ENCODE assay signal across 9 cellular contexts in the genomic region with DNA sequence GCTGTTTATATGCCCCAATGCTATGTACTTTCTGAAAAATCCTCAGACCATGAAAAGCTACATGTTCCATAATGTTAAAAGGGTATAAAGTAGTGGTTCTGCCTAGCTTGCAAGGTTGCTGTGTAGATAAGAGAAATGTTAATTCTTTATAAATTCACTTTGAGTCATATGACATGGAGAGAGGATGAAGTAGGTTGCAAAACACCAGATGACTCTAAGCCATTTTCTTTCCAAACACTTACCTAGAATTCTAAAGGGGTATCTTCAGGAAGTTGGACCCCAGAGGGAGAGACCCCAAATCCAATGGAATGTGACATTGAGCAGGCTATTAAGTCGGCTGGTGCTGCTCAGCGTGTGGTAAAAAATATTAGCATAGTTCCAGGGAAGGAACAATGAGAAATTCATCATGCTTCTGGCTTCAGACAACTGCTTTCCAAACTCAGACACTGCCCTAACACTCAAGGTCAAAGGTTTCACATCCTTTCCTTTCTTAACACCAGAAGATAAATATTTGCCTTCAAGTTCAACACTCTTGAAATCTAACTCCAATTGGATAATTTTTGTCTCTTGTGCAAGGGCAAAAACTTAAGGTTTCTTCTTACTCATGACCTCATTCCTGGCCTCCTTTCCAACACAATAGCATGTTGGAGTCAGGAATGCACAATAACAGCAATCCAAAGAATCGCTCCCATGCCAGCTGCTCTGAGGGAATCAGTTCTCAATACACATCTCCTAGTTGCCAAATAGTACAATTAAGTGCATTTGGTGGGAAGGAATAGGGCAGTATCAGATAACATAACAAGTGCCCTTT.
DNase-seq lines count a peak whose midpoint lies in the region; ATAC-seq, FAIRE-seq and TF ChIP-seq lines count a peak whose summit lies in the region.
"Had no signal": no experiment of that assay in that cellular context is flagged by ENCODE, and none has a peak within 500 bp of the region (broad histone marks: within the 10 kb centered on the region; RNA-seq: fewer than 3 reads in every experiment).

No MANE protein-coding gene starts in this region.

- H2BK120ac ChIP-seq in H1 (replicated peaks; ENCODE audit: low read depth, low read length), result no peak overlapping the region

- H4K20me1 ChIP-seq in H1 (replicated peaks in 1 of 2; ENCODE audit: control insufficient read depth in 1 of 2, insufficient read depth in 2 of 2, low read length in 2 of 2) (peaks cover 0 to 5% of the 10 kb centered on the region in 2 experiments), OCI-LY7 (ENCODE audit: insufficient read depth, low read length) (peaks cover 33% of the 10 kb centered on the region; the same call in 1 of the 2 replicates)

- TF ChIP-seq CTCF in H1 (IDR thresholded peaks at IDR 0.05; ENCODE audit: control extremely low read depth in 1 of 3, insufficient read depth in 1 of 3, low read depth in 1 of 3, low read length in 3 of 3), result no peak
- TF ChIP-seq CTCF in uterus (IDR thresholded peaks at IDR 0.05), result no peak
- no peak for TF ChIP-seq CTCF in WERI-Rb-1 (IDR thresholded peaks at IDR 0.05; ENCODE audit: low read depth, low read length)
- no peak for TF ChIP-seq CTCF in OCI-LY7 (conservative IDR thresholded peaks at IDR 0.05; ENCODE audit: low read length)

- H3K27me3 Mint-ChIP-seq in activated T-cell treated with anti-CD3 and anti-CD28 coated beads, Interleukin-2, amount 50 U/mL, for 72 hours (ENCODE audit: low read depth), result no peaks in the 10 kb centered on the region
- H3K27me3 Mint-ChIP-seq in memory B cell, result no peaks in the 10 kb centered on the region

- peaks cover 0 to 8% (median 1%) of the 10 kb centered on the region in 4 experiments; a peak in 5 of 7 replicates for H3K4me1 ChIP-seq in H1 (replicated peaks in 1 of 4; ENCODE audit: control insufficient read depth in 3 of 4, insufficient read depth in 4 of 4, low read length in 3 of 4)
- H3K4me1 ChIP-seq in uterus, result peaks cover 0 to 6% of the 10 kb centered on the region in 2 donors
- peaks cover 83% of the 10 kb centered on the region for H3K4me1 ChIP-seq in OCI-LY7 (ENCODE audit: insufficient read depth, low read length, poor library complexity, severe bottlenecking)

- 80% methylated on average over 3 of the region's 3 CpGs; no CpG with 5 or more reads in 1 of the 2 experiments for WGBS in H1 (ENCODE audit: extremely low coverage in 1 of 2, insufficient coverage in 1 of 2, insufficient read length in 1 of 2, insufficient replicate concordance in 2 of 2, low coverage in 1 of 2, low lambda C conversion rate in 2 of 2, missing lambda C conversion rate in 1 of 2), 2 experiments

- H2BK5ac ChIP-seq in H1 (ENCODE audit: low read depth, low read length), result peak overlapping the region; percentile 7; the same call in 1 of the 2 replicates

- no peak for TF ChIP-seq EP300 in H1 (IDR thresholded peaks at IDR 0.05; ENCODE audit: borderline replicate concordance in 1 of 2, low read depth in 2 of 2, low read length in 2 of 2)

- H2BK20ac ChIP-seq in H1 (ENCODE audit: low read length), result no peak overlapping the region

- H3K4me3 ChIP-seq in H1 (ENCODE audit: extremely low read depth in 1 of 4, insufficient read depth in 2 of 4, low read depth in 3 of 4, low read length in 4 of 4) (no peak overlapping the region), uterus (no peak overlapping the region), WERI-Rb-1 (ENCODE audit: low read depth, low read length) (no peak overlapping the region), OCI-LY7 (ENCODE audit: low read depth, low read length, poor library complexity, severe bottlenecking) (no peak overlapping the region)

- H3K79me1 ChIP-seq in H1 (ENCODE audit: low read depth, low read length), result no peaks in the 10 kb centered on the region; the same call in 1 of the 2 replicates

- H3K4ac ChIP-seq in H1 (replicated peaks; ENCODE audit: insufficient read length, low read depth, low read length), result no peak overlapping the region

- H3K23ac ChIP-seq in H1 (ENCODE audit: insufficient read length), result no peak overlapping the region

- peak overlapping the region; percentile 46 for H2BK12ac ChIP-seq in H1 (ENCODE audit: low read depth, low read length)

- ATAC-seq in activated T-cell treated with anti-CD3 and anti-CD28 coated beads, Interleukin-2, amount 50 U/mL, for 72 hours (replicated peaks in 1 of 2), result peak; percentile 37 to 45
- ATAC-seq in memory B cell (ENCODE audit: low read depth), result no peak
- no peak for ATAC-seq in GM19397 (IDR thresholded peaks at IDR 0.05; ENCODE audit: unreplicated experiment)

- peak overlapping the region; percentile 23 to 74 for H3K4me3 Mint-ChIP-seq in activated T-cell treated with anti-CD3 and anti-CD28 coated beads, Interleukin-2, amount 50 U/mL, for 72 hours
- no peak overlapping the region for H3K4me3 Mint-ChIP-seq in memory B cell

- no peaks in the 10 kb centered on the region for H3K27me3 ChIP-seq in H1 (replicated peaks in 1 of 4; ENCODE audit: control insufficient read depth in 3 of 4, extremely low read depth in 1 of 4, insufficient read depth in 3 of 4, low read length in 3 of 4)
- no peaks in the 10 kb centered on the region for H3K27me3 ChIP-seq in uterus
- H3K27me3 ChIP-seq in WERI-Rb-1 (ENCODE audit: insufficient read depth, low read depth, severe bottlenecking), result no peaks in the 10 kb centered on the region

- no peak overlapping the region for H4K5ac ChIP-seq in H1 (ENCODE audit: insufficient read length, low read depth, low read length)

- H3K9me3 ChIP-seq in H1 (ENCODE audit: insufficient read depth in 2 of 2, low read depth in 1 of 2, low read length in 1 of 2), result no peaks in the 10 kb centered on the region
- no peaks in the 10 kb centered on the region for H3K9me3 ChIP-seq in uterus
- H3K9me3 ChIP-seq in WERI-Rb-1 (ENCODE audit: severe bottlenecking), result no peaks in the 10 kb centered on the region
- no peaks in the 10 kb centered on the region for H3K9me3 ChIP-seq in OCI-LY7 (ENCODE audit: low read length)

- no peak overlapping the region for H2AFZ ChIP-seq in H1 (ENCODE audit: low read length)
- H2AFZ ChIP-seq in OCI-LY7 (ENCODE audit: low read length), result no peak overlapping the region

- POLR2A ChIA-PET in H1 (lab: Charles Lee; ENCODE audit: partially characterized antibody), result interaction anchor here (1.0 to 1.1 kb wide), 2 partner anchors 11 to 17 kb away, joined by 3 to 4 read pairs; no protein-coding TSS in a partner anchor
- POLR2A ChIA-PET in OCI-LY7 (lab: Charles Lee), result interaction anchor here (17.5 kb wide), 1 partner anchor 16 kb away, joined by 464 read pairs; no protein-coding TSS in a partner anchor

- BruUV-seq in OCI-LY7 (replicated peaks; lab: Mats Ljungman, UMichigan), result no TSS peak

- no peak overlapping the region for H3K27ac ChIP-seq in H1 (ENCODE audit: low read depth, low read length)
- peak overlapping the region; percentile 71 to 77 for H3K27ac ChIP-seq in uterus
- H3K27ac ChIP-seq in WERI-Rb-1, result no peak overlapping the region
- no peak overlapping the region for H3K27ac ChIP-seq in OCI-LY7 (ENCODE audit: low read depth, low read length, poor library complexity, severe bottlenecking)

- no peak overlapping the region for H2AK5ac ChIP-seq in H1 (ENCODE audit: low read depth, low read length)

- H3K56ac ChIP-seq in H1 (replicated peaks; ENCODE audit: insufficient read length, low read depth, low read length), result no peak overlapping the region

- no peaks in the 10 kb centered on the region for H3K9me2 ChIP-seq in OCI-LY7 (ENCODE audit: insufficient read depth, low read length)

- H3K27ac Mint-ChIP-seq in activated T-cell treated with anti-CD3 and anti-CD28 coated beads, Interleukin-2, amount 50 U/mL, for 72 hours, result peak overlapping the region; percentile 88
- H3K27ac Mint-ChIP-seq in memory B cell, result peak overlapping the region; percentile 78

- H3K36me3 Mint-ChIP-seq in activated T-cell treated with anti-CD3 and anti-CD28 coated beads, Interleukin-2, amount 50 U/mL, for 72 hours (ENCODE audit: insufficient read depth in 2 of 2), result peaks cover 11 to 22% of the 10 kb centered on the region in 2 donors
- H3K36me3 Mint-ChIP-seq in memory B cell, result peaks cover 18% of the 10 kb centered on the region

- TF ChIP-seq POLR2A in H1 (IDR thresholded peaks at IDR 0.05; ENCODE audit: control extremely low read depth in 1 of 2, low read depth in 2 of 2, low read length in 2 of 2) (no peak), uterus (IDR thresholded peaks at IDR 0.05) (no peak)

- peak overlapping the region; percentile 88; the same call in 1 of the 2 replicates for H2BK15ac ChIP-seq in H1 (ENCODE audit: low read length)

- H3K23me2 ChIP-seq in H1 (ENCODE audit: low read depth, low read length), result no peaks in the 10 kb centered on the region

- intact Hi-C loops in uterus (cut with DNase I; ENCODE audit: low total_unique reads), result no loop called here
- intact Hi-C loops in OCI-LY7 (cut with micrococcal nuclease; ENCODE audit: unreplicated experiment), result no loop called here

- H3K14ac ChIP-seq in H1 (ENCODE audit: insufficient read length), result no peak overlapping the region

- H3K9ac ChIP-seq in H1 (replicated peaks in 1 of 4; ENCODE audit: extremely low read depth in 1 of 4, low read depth in 3 of 4, low read length in 3 of 4), result no peak overlapping the region

- no peak overlapping the region for H4K8ac ChIP-seq in H1 (ENCODE audit: extremely low read depth, insufficient read depth, low read length)

- CTCF ChIA-PET in H1 (lab: Charles Lee; ENCODE audit: partially characterized antibody) (interaction anchor here (0.9 to 1.7 kb wide), 3 partner anchors 16 to 199 kb away, joined by 3 to 5 read pairs (median 3); no protein-coding TSS in a partner anchor), OCI-LY7 (lab: Charles Lee; ENCODE audit: unreplicated experiment) (no interaction called here)

- no peak for FAIRE-seq in H1 (lab: Jason Lieb, UNC)

- no peak for TF ChIP-seq RAD21 in H1 (IDR thresholded peaks at IDR 0.05 in 1 of 2, conservative IDR thresholded peaks at IDR 0.05 in 1 of 2; ENCODE audit: low read depth in 2 of 2, low read length in 2 of 2)

- H3K18ac ChIP-seq in H1 (ENCODE audit: extremely low read depth, low read length), result no peak overlapping the region

- no peak overlapping the region for H4K91ac ChIP-seq in H1 (replicated peaks; ENCODE audit: insufficient read length, low read length)

- H3K79me2 ChIP-seq in H1 (ENCODE audit: control insufficient read depth in 1 of 2, insufficient read depth in 2 of 2, low read length in 2 of 2), result 0 out of 4 replicates have a peak, but pooled peaks cover 0 to 3% of the 10 kb centered on the region in 2 experiments
- peaks cover 100% of the 10 kb centered on the region for H3K79me2 ChIP-seq in OCI-LY7 (ENCODE audit: insufficient read depth, low read depth, low read length)

- H3K9me3 Mint-ChIP-seq in activated T-cell treated with anti-CD3 and anti-CD28 coated beads, Interleukin-2, amount 50 U/mL, for 72 hours, result peaks cover 0 to 3% of the 10 kb centered on the region in 2 donors
- no peaks in the 10 kb centered on the region for H3K9me3 Mint-ChIP-seq in memory B cell

- H3K36me3 ChIP-seq in H1 (ENCODE audit: control insufficient read depth in 2 of 4, insufficient read depth in 4 of 4, low read length in 3 of 4), result no peaks in the 10 kb centered on the region
- H3K36me3 ChIP-seq in uterus, result no peaks in the 10 kb centered on the region
- no peaks in the 10 kb centered on the region for H3K36me3 ChIP-seq in WERI-Rb-1
- peaks cover 75% of the 10 kb centered on the region for H3K36me3 ChIP-seq in OCI-LY7 (ENCODE audit: insufficient read depth, low read length)

- H3K4me2 ChIP-seq in H1 (ENCODE audit: insufficient read depth in 1 of 2, low read depth in 2 of 2, low read length in 2 of 2), result no peak overlapping the region
- no peak overlapping the region for H3K4me2 ChIP-seq in OCI-LY7 (ENCODE audit: low read length)

- peaks cover 94% of the 10 kb centered on the region for H3K4me1 Mint-ChIP-seq in activated T-cell treated with anti-CD3 and anti-CD28 coated beads, Interleukin-2, amount 50 U/mL, for 72 hours (ENCODE audit: low read depth)
- H3K4me1 Mint-ChIP-seq in memory B cell, result peaks cover 45% of the 10 kb centered on the region

- no peak for DNase-seq in activated T-cell treated with anti-CD3 and anti-CD28 coated beads, Interleukin-2, amount 50 U/mL, for 72 hours
- DNase-seq in activated T-cell treated with anti-CD3 and anti-CD28 coated beads, Interleukin-2, amount 50 U/mL, for 48 hours, result no peak
- no peak for DNase-seq in H1 (ENCODE audit: low read depth in 1 of 2, low spot score in 2 of 2)
- no peak for DNase-seq in memory B cell (ENCODE audit: low spot score in 2 of 2)
- DNase-seq in uterus, result peak in 1 of 2 donors; percentile 67
- no peak for DNase-seq in WERI-Rb-1
- no peak for DNase-seq in OCI-LY7 (ENCODE audit: low spot score)
- DNase-seq: NCI-H526 treated with DMSO at 0.1 percent for 48 hours had no signal

Comparison
In these comparisons a context has a peak if more than half of its experiments do, and no peak if none do; other contexts are left out.
1. ATAC-seq: peak in activated T-cell treated with anti-CD3 and anti-CD28 coated beads, Interleukin-2, amount 50 U/mL, for 72 hours (2 of 2); none in memory B cell (single experiment) and GM19397 (single experiment).
2. H3K27ac ChIP-seq: peak in uterus (2 of 2); none in H1 (single experiment), WERI-Rb-1 (single experiment) and OCI-LY7 (single experiment).